21 cellular contexts compared by ENCODE assay signal in genomic region chr15:34065261-34065660, GRCh38.
"Had no signal": no experiment of that assay in that cellular context is flagged by ENCODE, and none has a peak within 500 bp of the region (broad histone marks: within the 10 kb centered on the region; RNA-seq: fewer than 3 reads in every experiment).

No MANE protein-coding gene starts in this region.

- H3K4me3 Mint-ChIP-seq: naive B cell; nephron; stimulated activated naive B cell treated with anti-CD40 and anti-IgM and Interleukin-4, amounts not matched to agents 10 μg/mL and 1 μg/mL and 100 μg/mL, for 72 hours; stimulated activated naive CD8-positive, alpha-beta T cell treated with anti-CD3 and anti-CD28 coated beads, Interleukin-15, amount 100 ng/mL, for 72 hours had no signal

- H3K27me3 ChIP-seq: hepatocyte, neutrophil, spleen had no signal

- H3K27me3 Mint-ChIP-seq: naive B cell; stimulated activated naive B cell treated with anti-CD40 and anti-IgM and Interleukin-4, amounts not matched to agents 10 μg/mL and 1 μg/mL and 100 μg/mL, for 72 hours; stimulated activated naive CD8-positive, alpha-beta T cell treated with anti-CD3 and anti-CD28 coated beads, Interleukin-15, amount 100 ng/mL, for 72 hours had no signal

- H3K9me3 Mint-ChIP-seq: naive B cell; nephron; stimulated activated naive B cell treated with anti-CD40 and anti-IgM and Interleukin-4, amounts not matched to agents 10 μg/mL and 1 μg/mL and 100 μg/mL, for 72 hours; stimulated activated naive CD8-positive, alpha-beta T cell treated with anti-CD3 and anti-CD28 coated beads, Interleukin-15, amount 100 ng/mL, for 72 hours had no signal

- H3K27ac ChIP-seq: hepatocyte, left ventricle myocardium inferior, lower lobe of right lung, neutrophil, spleen, thoracic aorta had no signal

- H3K4me2 ChIP-seq: hepatocyte had no signal

- H3K4me3 ChIP-seq: hepatocyte, left ventricle myocardium inferior, lower lobe of right lung, spleen, thoracic aorta had no signal

- H3K9me3 ChIP-seq: left ventricle myocardium inferior, lower lobe of right lung, neutrophil, spleen, thoracic aorta had no signal

- H3K4me1 ChIP-seq: left ventricle myocardium inferior, lower lobe of right lung had no signal

- H3K36me3 ChIP-seq: left ventricle myocardium inferior, lower lobe of right lung, neutrophil, thoracic aorta had no signal

- H3K4me1 Mint-ChIP-seq: nephron had no signal

- DNase-seq: effector memory CD4-positive, alpha-beta T cell; foreskin melanocyte; head of caudate nucleus; kidney; left cardiac atrium; left ventricle myocardium inferior; lower lobe of right lung; mesenchymal stem cell; naive B cell; posterior cingulate gyrus; spleen; stimulated activated CD4-positive, alpha-beta T cell treated with anti-CD3 and anti-CD28 coated beads, Interleukin-15, amount 100 ng/mL, for 24 hours; stimulated activated CD4-positive, alpha-beta T cell treated with anti-CD3 and anti-CD28 coated beads, Interleukin-2, amount 100 ng/mL, for 24 hours; stimulated activated CD4-positive, alpha-beta T cell treated with anti-CD3 and anti-CD28 coated beads, Interleukin-4, amount 100 ng/mL, for 4 hours; stimulated activated naive B cell treated with anti-CD40 and anti-IgM and Interleukin-4, amounts not matched to agents 10 μg/mL and 1 μg/mL and 100 μg/mL, for 72 hours; stimulated activated naive CD8-positive, alpha-beta T cell treated with anti-CD3 and anti-CD28 coated beads, Interleukin-15, amount 100 ng/mL, for 72 hours; trophoblast cell had no signal

- H3K27ac Mint-ChIP-seq: nephron; stimulated activated naive B cell treated with anti-CD40 and anti-IgM and Interleukin-4, amounts not matched to agents 10 μg/mL and 1 μg/mL and 100 μg/mL, for 72 hours; stimulated activated naive CD8-positive, alpha-beta T cell treated with anti-CD3 and anti-CD28 coated beads, Interleukin-15, amount 100 ng/mL, for 72 hours had no signal

- H3K36me3 Mint-ChIP-seq: naive B cell had no signal
